In the genomic region with DNA sequence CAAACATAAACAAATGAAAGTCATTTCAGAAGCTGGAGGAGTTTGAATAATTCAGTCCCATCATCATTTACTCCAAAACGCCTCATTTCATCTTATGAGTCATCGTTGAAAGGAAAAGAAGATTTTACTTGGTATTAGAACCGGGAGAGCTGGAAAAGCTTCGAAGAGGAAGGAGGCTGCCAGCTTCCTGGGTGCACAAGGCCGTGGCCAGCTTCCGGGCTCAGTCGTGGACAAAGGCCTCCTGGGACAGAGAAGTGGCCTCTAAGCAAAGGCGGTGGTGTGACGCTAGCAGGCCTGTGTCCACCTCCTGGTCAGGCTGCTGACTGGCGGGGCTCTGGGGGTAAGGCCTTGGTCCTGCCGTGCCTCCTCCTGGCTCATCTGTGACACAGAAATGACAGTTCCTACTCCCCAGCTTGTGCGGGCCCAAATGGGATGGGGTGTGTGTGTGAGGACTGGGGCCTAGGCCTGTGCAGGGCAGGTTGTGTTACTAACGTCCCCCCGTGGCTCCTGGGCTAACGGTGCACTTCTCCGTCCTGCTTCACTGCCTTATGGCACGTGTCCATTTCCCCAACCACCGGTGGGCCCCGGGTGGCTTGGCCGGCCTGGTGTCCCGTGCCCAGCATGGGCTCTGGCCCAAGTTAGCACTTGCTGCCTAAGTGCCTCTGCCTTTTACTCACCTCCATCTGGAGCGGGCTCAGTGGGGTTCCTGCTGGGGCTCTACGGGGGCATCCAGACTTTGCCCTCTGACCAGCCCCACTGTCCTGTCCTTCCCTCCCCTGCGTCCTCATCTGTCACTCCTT, we compare ENCODE assay signal across 18 cellular contexts.
DNase-seq lines count a peak whose midpoint lies in the region; ATAC-seq, FAIRE-seq and TF ChIP-seq lines count a peak whose summit lies in the region.
"Had no signal": no experiment of that assay in that cellular context is flagged by ENCODE, and none has a peak within 500 bp of the region (broad histone marks: within the 10 kb centered on the region; RNA-seq: fewer than 3 reads in every experiment).

No MANE protein-coding gene starts in this region.

- POLR2A ChIA-PET in endothelial cell of umbilical vein (lab: Charles Lee), result no interaction called here

- H3K27me3 ChIP-seq in endothelial cell of umbilical vein (ENCODE audit: control insufficient read depth in 2 of 2, insufficient read depth in 2 of 2, low read length in 2 of 2) (no peaks in the 10 kb centered on the region), neural progenitor cell (no peaks in the 10 kb centered on the region), WERI-Rb-1 (ENCODE audit: insufficient read depth, low read depth, severe bottlenecking) (no peaks in the 10 kb centered on the region)
- H3K27me3 ChIP-seq: right lobe of liver had no signal

- BruUV-seq in endothelial cell of umbilical vein (replicated peaks; lab: Mats Ljungman, UMichigan), result no TSS peak

- peaks cover 16% of the 10 kb centered on the region for H3K36me3 Mint-ChIP-seq in neural progenitor cell

- H3K9me3 Mint-ChIP-seq in neural progenitor cell, result peaks cover 17% of the 10 kb centered on the region

- H3K36me3 ChIP-seq in endothelial cell of umbilical vein (ENCODE audit: control insufficient read depth in 2 of 2, extremely low read depth in 1 of 2, insufficient read depth in 2 of 2, low read length in 2 of 2) (no peaks in the 10 kb centered on the region), neural progenitor cell (no peaks in the 10 kb centered on the region), kidney (ENCODE audit: control insufficient read depth in 1 of 2, insufficient read depth in 2 of 2, low read length in 2 of 2) (no peaks in the 10 kb centered on the region), WERI-Rb-1 (peaks cover 33% of the 10 kb centered on the region)
- H3K36me3 ChIP-seq: right lobe of liver had no signal

- CTCF ChIA-PET in endothelial cell of umbilical vein (lab: Charles Lee), result no interaction called here

- H3K79me2 ChIP-seq in endothelial cell of umbilical vein (ENCODE audit: control insufficient read depth, insufficient read depth, low read length), result no peaks in the 10 kb centered on the region
- H3K79me2 ChIP-seq in neural progenitor cell (ENCODE audit: low read depth), result no peaks in the 10 kb centered on the region

- intact Hi-C loops in endothelial cell of umbilical vein (cut with micrococcal nuclease) (no loop called here), kidney (cut with DNase I) (no loop called here)

- H4K20me1 ChIP-seq in endothelial cell of umbilical vein (replicated peaks; ENCODE audit: control insufficient read depth, extremely low read depth, insufficient read depth, low read length) (no peaks in the 10 kb centered on the region), neural progenitor cell (ENCODE audit: low read depth) (no peaks in the 10 kb centered on the region)

- H3K9me3 ChIP-seq in endothelial cell of umbilical vein (replicated peaks; ENCODE audit: control insufficient read depth, insufficient read depth, low read length) (no peaks in the 10 kb centered on the region), neural progenitor cell (ENCODE audit: low read depth) (no peaks in the 10 kb centered on the region), kidney (ENCODE audit: control insufficient read depth in 1 of 2, low read length in 2 of 2) (no peaks in the 10 kb centered on the region), WERI-Rb-1 (ENCODE audit: severe bottlenecking) (peaks cover 16% of the 10 kb centered on the region)
- H3K9me3 ChIP-seq: right lobe of liver had no signal

- no peak for ATAC-seq in GM21381 (IDR thresholded peaks at IDR 0.05; ENCODE audit: unreplicated experiment)
- ATAC-seq: right lobe of liver had no signal

- FAIRE-seq in endothelial cell of umbilical vein (lab: Jason Lieb, UNC) (peak; percentile 15), kidney (lab: Jason Lieb, UNC) (no peak)
- FAIRE-seq: islet of Langerhans had no signal

- TF ChIP-seq RAD21 in Ishikawa (IDR thresholded peaks at IDR 0.05; ENCODE audit: low read depth), result no peak

- peaks cover 2% of the 10 kb centered on the region for H3K4me1 Mint-ChIP-seq in neural progenitor cell

- H3K27ac Mint-ChIP-seq in neural progenitor cell, result peak overlapping the region; percentile 69
- H3K27ac Mint-ChIP-seq: B cell had no signal

- TF ChIP-seq POLR2A in endothelial cell of umbilical vein (IDR thresholded peaks at IDR 0.05; ENCODE audit: low read depth, low read length), result no peak

- H3K4me1 ChIP-seq in endothelial cell of umbilical vein (ENCODE audit: control insufficient read depth, extremely low read depth, insufficient read depth, low read length) (no peaks in the 10 kb centered on the region), neural progenitor cell (no peaks in the 10 kb centered on the region), kidney (ENCODE audit: control insufficient read depth in 1 of 2, insufficient read depth in 1 of 2, low read depth in 1 of 2, low read length in 2 of 2) (no peaks in the 10 kb centered on the region)
- H3K4me1 ChIP-seq: right lobe of liver had no signal

- H3K4me3 Mint-ChIP-seq in neural progenitor cell, result no peak overlapping the region
- H3K4me3 Mint-ChIP-seq: B cell had no signal

- H3K4me3 ChIP-seq in endothelial cell of umbilical vein (replicated peaks in 1 of 3; ENCODE audit: insufficient read depth in 1 of 3, low read depth in 1 of 3, low read length in 3 of 3) (no peak overlapping the region), neural progenitor cell (no peak overlapping the region), kidney (ENCODE audit: low read length in 2 of 2) (no peak overlapping the region), WERI-Rb-1 (ENCODE audit: low read depth, low read length) (no peak overlapping the region)
- H3K4me3 ChIP-seq: right lobe of liver, SK-N-MC had no signal

- no peak overlapping the region for H3K9ac ChIP-seq in endothelial cell of umbilical vein (replicated peaks; ENCODE audit: extremely low read depth, insufficient read depth, low read length)
- H3K9ac ChIP-seq in neural progenitor cell, result no peak overlapping the region
- no peak overlapping the region for H3K9ac ChIP-seq in kidney (ENCODE audit: low read length in 2 of 2)

- no peaks in the 10 kb centered on the region for H3F3A ChIP-seq in neural progenitor cell (ENCODE audit: low read depth)

- H3K4me2 ChIP-seq in endothelial cell of umbilical vein (ENCODE audit: insufficient read depth, low read length) (no peak overlapping the region), neural progenitor cell (no peak overlapping the region)

- H3K27me3 Mint-ChIP-seq in neural progenitor cell (ENCODE audit: insufficient read depth, low read depth), result peaks cover 10% of the 10 kb centered on the region
- H3K27me3 Mint-ChIP-seq: B cell had no signal

- H2AFZ ChIP-seq in endothelial cell of umbilical vein (ENCODE audit: low read depth, low read length) (no peak overlapping the region), neural progenitor cell (replicated peaks) (no peak overlapping the region)

- H3K27ac ChIP-seq in endothelial cell of umbilical vein (ENCODE audit: insufficient read depth, low read depth, low read length) (no peak overlapping the region), neural progenitor cell (no peak overlapping the region), kidney (ENCODE audit: low read depth in 2 of 2, low read length in 2 of 2) (no peak overlapping the region), WERI-Rb-1 (no peak overlapping the region)
- H3K27ac ChIP-seq: right lobe of liver, SK-N-MC had no signal

- dilution Hi-C loops in endothelial cell of umbilical vein (cut with MboI; ENCODE audit: extremely low pct_ligation_motif_present, low sequenced_read_pairs), result no loop called here

- no peak for TF ChIP-seq EP300 in Ishikawa (IDR thresholded peaks at IDR 0.05; ENCODE audit: borderline replicate concordance)

- TF ChIP-seq CTCF in endothelial cell of umbilical vein (IDR thresholded peaks at IDR 0.05; ENCODE audit: extremely low read depth in 1 of 2, insufficient read depth in 1 of 2, low read depth in 1 of 2, low read length in 2 of 2) (no peak), neural progenitor cell (IDR thresholded peaks at IDR 0.05) (no peak), kidney (IDR thresholded peaks at IDR 0.05; ENCODE audit: borderline replicate concordance, extremely low read depth, insufficient read depth) (no peak), WERI-Rb-1 (IDR thresholded peaks at IDR 0.05; ENCODE audit: low read depth, low read length) (no peak)

- DNase-seq in AG08395 (ENCODE audit: low spot score) (peak; percentile 64), endothelial cell of umbilical vein (ENCODE audit: low read depth, low spot score) (no peak), neural progenitor cell (ENCODE audit: low spot score) (no peak), NCI-H524 (lab: John Stamatoyannopoulos, UW) (no peak), kidney (no peak), WERI-Rb-1 (no peak)
- DNase-seq: activated CD4-positive, alpha-beta T cell treated with anti-CD3 and anti-CD28 coated beads, Interleukin-2, amount 50 U/mL, for 4 hours; activated T-cell treated with anti-CD3 and anti-CD28 coated beads, Interleukin-2, amount 50 U/mL, for 48 hours; cerebellar nuclear complex; NCI-H1048; NCI-H774; right lobe of liver; stimulated activated CD4-positive, alpha-beta T cell treated with anti-CD3 and anti-CD28 coated beads, Interleukin-1b, Interleukin-23, amount 100 ng/mL, for 48 hours had no signal

- no peaks in the 10 kb centered on the region for H3K9me1 ChIP-seq in endothelial cell of umbilical vein (replicated peaks; ENCODE audit: control insufficient read depth, extremely low read depth, insufficient read depth, low read length)

TF ChIP-seq in Ishikawa, 13 proteins besides CTCF, POLR2A, EP300 and RAD21 (continues in another document):
- TF ChIP-seq YY1 (IDR thresholded peaks at IDR 0.05; ENCODE audit: low read depth), result no peak

TF ChIP-seq in endothelial cell of umbilical vein, 7 proteins besides CTCF, POLR2A, EP300 and RAD21:
- TF ChIP-seq GATA2 (IDR thresholded peaks at IDR 0.05; ENCODE audit: insufficient read depth, insufficient read length, low read depth, low read length), result no peak
- TF ChIP-seq FOS (IDR thresholded peaks at IDR 0.05; ENCODE audit: borderline replicate concordance, insufficient read depth, low read length), result peak; percentile 35
